26 cellular contexts compared by ENCODE assay signal in genomic region chr9:109961579-109961978, GRCh38.
DNase-seq lines count a peak whose midpoint lies in the region; ATAC-seq and TF ChIP-seq lines count a peak whose summit lies in the region.
"Had no signal": no experiment of that assay in that cellular context is flagged by ENCODE, and none has a peak within 500 bp of the region (broad histone marks: within the 10 kb centered on the region; RNA-seq: fewer than 3 reads in every experiment).

No MANE protein-coding gene starts in this region.

- DNase-seq in DMS 273 (lab: John Stamatoyannopoulos, UW; ENCODE audit: unreplicated experiment) (peak; percentile 19), DMS 273 treated with DMSO at 0.1 percent for 48 hours (lab: John Stamatoyannopoulos, UW) (no peak), MM.1S (no peak)
- peak; percentile 58 for DNase-seq in activated CD4-positive, alpha-beta T cell treated with anti-CD3 and anti-CD28 coated beads, Interleukin-2, amount 10 ng/mL, durations not matched to agents 24 days and 14 days
- DNase-seq in activated CD4-positive, alpha-beta T cell treated with anti-CD3 and anti-CD28 coated beads for 48 hours = no peak
- DNase-seq in stimulated activated naive B cell treated with anti-CD40 and anti-IgM and Interleukin-4, amounts not matched to agents 10 μg/mL and 1 μg/mL and 100 μg/mL, for 72 hours = no peak
- DNase-seq: CD4-positive, alpha-beta T cell; DMS79; GF-D8; HCEC 1CT; IMR-90; KG1; MG63; NCI-H1417 treated with DMSO at 0.1 percent for 48 hours; NCI-H1694 treated with DMSO at 0.1 percent for 48 hours; NCI-H2081; NCI-H345; NCI-H510A treated with DMSO at 0.1 percent for 48 hours; NCI-H82; OCI-M1; Peyer's patch; SIG-M5 had no signal

- TF ChIP-seq CTCF in OCI-LY1 (IDR thresholded peaks at IDR 0.05; ENCODE audit: low read length) (no peak), MM.1S (IDR thresholded peaks at IDR 0.05; ENCODE audit: low read length) (no peak)

- intact Hi-C loops in activated CD4-positive, alpha-beta T cell treated with anti-CD3 and anti-CD28 coated beads, Interleukin-2, amount 10 ng/mL, durations not matched to agents 24 days and 14 days (cut with micrococcal nuclease) = no loop called here

- H3K4me2 ChIP-seq in OCI-LY1 (ENCODE audit: low read length) = no peak overlapping the region
- H3K4me2 ChIP-seq in MM.1S (ENCODE audit: low read depth, low read length) = no peak overlapping the region

- H3K27ac ChIP-seq in OCI-LY1 (ENCODE audit: low read depth, low read length, poor library complexity, severe bottlenecking) (peak overlapping the region; percentile 38), MM.1S (ENCODE audit: low read length) (no peak overlapping the region)
- H3K27ac ChIP-seq: 22Rv1, Peyer's patch, SK-N-MC had no signal

- no peaks in the 10 kb centered on the region for H3K9me3 ChIP-seq in OCI-LY1 (ENCODE audit: low read length)
- no peaks in the 10 kb centered on the region for H3K9me3 ChIP-seq in MM.1S (replicated peaks; ENCODE audit: insufficient read depth, low read length)
- H3K9me3 ChIP-seq: MG63, Peyer's patch had no signal

- H3K4me1 Mint-ChIP-seq in activated CD4-positive, alpha-beta T cell treated with anti-CD3 and anti-CD28 coated beads, Interleukin-2, amount 10 ng/mL, durations not matched to agents 24 days and 14 days = peaks cover 47% of the 10 kb centered on the region
- peaks cover 55 to 83% of the 10 kb centered on the region in 2 donors for H3K4me1 Mint-ChIP-seq in stimulated activated naive B cell treated with anti-CD40 and anti-IgM and Interleukin-4, amounts not matched to agents 10 μg/mL and 1 μg/mL and 100 μg/mL, for 72 hours

- H4K20me1 ChIP-seq in OCI-LY1 (ENCODE audit: insufficient read depth, low read length) (no peaks in the 10 kb centered on the region), MM.1S (ENCODE audit: insufficient read depth, low read length) (no peaks in the 10 kb centered on the region)

- H3K27ac Mint-ChIP-seq in activated CD4-positive, alpha-beta T cell treated with anti-CD3 and anti-CD28 coated beads, Interleukin-2, amount 10 ng/mL, durations not matched to agents 24 days and 14 days = no peak overlapping the region
- H3K27ac Mint-ChIP-seq in stimulated activated naive B cell treated with anti-CD40 and anti-IgM and Interleukin-4, amounts not matched to agents 10 μg/mL and 1 μg/mL and 100 μg/mL, for 72 hours = peak overlapping the region; percentile 16
- H3K27ac Mint-ChIP-seq: CD4-positive, alpha-beta T cell had no signal

- H3K79me2 ChIP-seq in OCI-LY1 (ENCODE audit: insufficient read depth, low read length) = no peaks in the 10 kb centered on the region
- H3K79me2 ChIP-seq in MM.1S (ENCODE audit: low read length) = no peaks in the 10 kb centered on the region

- H2AFZ ChIP-seq in OCI-LY1 (ENCODE audit: low read length) (no peak overlapping the region), MM.1S (ENCODE audit: low read length) (no peak overlapping the region)

- H3K27me3 ChIP-seq in OCI-LY1 (ENCODE audit: insufficient read depth, low read length) (no peaks in the 10 kb centered on the region), MM.1S (replicated peaks; ENCODE audit: insufficient read depth, low read length) (no peaks in the 10 kb centered on the region)
- H3K27me3 ChIP-seq: MG63, Peyer's patch had no signal

- H3K9me2 ChIP-seq in OCI-LY1 (ENCODE audit: low read depth, low read length) (no peaks in the 10 kb centered on the region), MM.1S (replicated peaks; ENCODE audit: insufficient read depth, low read length) (no peaks in the 10 kb centered on the region)

- no peak overlapping the region for H3K4me3 ChIP-seq in OCI-LY1 (ENCODE audit: low read depth, low read length, poor library complexity, severe bottlenecking)
- no peak overlapping the region for H3K4me3 ChIP-seq in MM.1S (ENCODE audit: low read length)
- H3K4me3 ChIP-seq: MG63, Peyer's patch, SK-N-MC had no signal

- ATAC-seq in stimulated activated naive B cell treated with anti-CD40 and anti-IgM and Interleukin-4, amounts not matched to agents 10 μg/mL and 1 μg/mL and 100 μg/mL, for 72 hours (replicated peaks) = no peak
- ATAC-seq in GM18519 (IDR thresholded peaks at IDR 0.05; ENCODE audit: low FRiP score, unreplicated experiment) = no peak

- H3K4me1 ChIP-seq in OCI-LY1 (ENCODE audit: insufficient read depth, low read length, severe bottlenecking) (peaks cover 71% of the 10 kb centered on the region), MM.1S (ENCODE audit: low read length) (peaks cover 13% of the 10 kb centered on the region)
- H3K4me1 ChIP-seq: Peyer's patch had no signal

- H3K36me3 ChIP-seq in OCI-LY1 (ENCODE audit: insufficient read depth, low read length) = no peaks in the 10 kb centered on the region
- H3K36me3 ChIP-seq in MM.1S (replicated peaks; ENCODE audit: insufficient read depth, low read length) = no peaks in the 10 kb centered on the region
- H3K36me3 ChIP-seq: MG63, Peyer's patch had no signal

- no peak overlapping the region for H3K9ac ChIP-seq in OCI-LY1 (ENCODE audit: low read length)
- H3K9ac ChIP-seq in MM.1S (ENCODE audit: low read length) = no peak overlapping the region

- H3K9me3 Mint-ChIP-seq in activated CD4-positive, alpha-beta T cell treated with anti-CD3 and anti-CD28 coated beads, Interleukin-2, amount 10 ng/mL, durations not matched to agents 24 days and 14 days = peaks cover 4% of the 10 kb centered on the region
- H3K9me3 Mint-ChIP-seq in stimulated activated naive B cell treated with anti-CD40 and anti-IgM and Interleukin-4, amounts not matched to agents 10 μg/mL and 1 μg/mL and 100 μg/mL, for 72 hours = peaks cover 0 to 1% of the 10 kb centered on the region in 2 donors
- H3K9me3 Mint-ChIP-seq: CD4-positive, alpha-beta T cell had no signal

- H3F3A ChIP-seq in OCI-LY1 (ENCODE audit: insufficient read depth, low read length) (0 out of 2 replicates have a peak, but pooled peaks cover 3% of the 10 kb centered on the region), MM.1S (ENCODE audit: insufficient read depth, low read length) (no peaks in the 10 kb centered on the region)

- H3K27me3 Mint-ChIP-seq in activated CD4-positive, alpha-beta T cell treated with anti-CD3 and anti-CD28 coated beads, Interleukin-2, amount 10 ng/mL, durations not matched to agents 24 days and 14 days = peaks cover 10% of the 10 kb centered on the region
- no peaks in the 10 kb centered on the region for H3K27me3 Mint-ChIP-seq in stimulated activated naive B cell treated with anti-CD40 and anti-IgM and Interleukin-4, amounts not matched to agents 10 μg/mL and 1 μg/mL and 100 μg/mL, for 72 hours
- H3K27me3 Mint-ChIP-seq: CD4-positive, alpha-beta T cell had no signal

- H3K4me3 Mint-ChIP-seq in activated CD4-positive, alpha-beta T cell treated with anti-CD3 and anti-CD28 coated beads, Interleukin-2, amount 10 ng/mL, durations not matched to agents 24 days and 14 days = no peak overlapping the region
- H3K4me3 Mint-ChIP-seq in stimulated activated naive B cell treated with anti-CD40 and anti-IgM and Interleukin-4, amounts not matched to agents 10 μg/mL and 1 μg/mL and 100 μg/mL, for 72 hours = no peak overlapping the region
- H3K4me3 Mint-ChIP-seq: CD4-positive, alpha-beta T cell had no signal

- peaks cover 6% of the 10 kb centered on the region for H3K36me3 Mint-ChIP-seq in activated CD4-positive, alpha-beta T cell treated with anti-CD3 and anti-CD28 coated beads, Interleukin-2, amount 10 ng/mL, durations not matched to agents 24 days and 14 days (ENCODE audit: low read depth)
- H3K36me3 Mint-ChIP-seq in stimulated activated naive B cell treated with anti-CD40 and anti-IgM and Interleukin-4, amounts not matched to agents 10 μg/mL and 1 μg/mL and 100 μg/mL, for 72 hours = peaks cover 0 to 2% of the 10 kb centered on the region in 2 donors

Comparison
In these comparisons a context has a peak if more than half of its experiments do, and no peak if none do; other contexts are left out.
1. DNase-seq: peak in DMS 273 (single experiment) and activated CD4-positive, alpha-beta T cell treated with anti-CD3 and anti-CD28 coated beads, Interleukin-2, amount 10 ng/mL, durations not matched to agents 24 days and 14 days (single experiment); none in DMS 273 treated with DMSO at 0.1 percent for 48 hours (single experiment), activated CD4-positive, alpha-beta T cell treated with anti-CD3 and anti-CD28 coated beads for 48 hours (single experiment), stimulated activated naive B cell treated with anti-CD40 and anti-IgM and Interleukin-4, amounts not matched to agents 10 μg/mL and 1 μg/mL and 100 μg/mL, for 72 hours (single experiment) and MM.1S (single experiment).